In the genomic region with DNA sequence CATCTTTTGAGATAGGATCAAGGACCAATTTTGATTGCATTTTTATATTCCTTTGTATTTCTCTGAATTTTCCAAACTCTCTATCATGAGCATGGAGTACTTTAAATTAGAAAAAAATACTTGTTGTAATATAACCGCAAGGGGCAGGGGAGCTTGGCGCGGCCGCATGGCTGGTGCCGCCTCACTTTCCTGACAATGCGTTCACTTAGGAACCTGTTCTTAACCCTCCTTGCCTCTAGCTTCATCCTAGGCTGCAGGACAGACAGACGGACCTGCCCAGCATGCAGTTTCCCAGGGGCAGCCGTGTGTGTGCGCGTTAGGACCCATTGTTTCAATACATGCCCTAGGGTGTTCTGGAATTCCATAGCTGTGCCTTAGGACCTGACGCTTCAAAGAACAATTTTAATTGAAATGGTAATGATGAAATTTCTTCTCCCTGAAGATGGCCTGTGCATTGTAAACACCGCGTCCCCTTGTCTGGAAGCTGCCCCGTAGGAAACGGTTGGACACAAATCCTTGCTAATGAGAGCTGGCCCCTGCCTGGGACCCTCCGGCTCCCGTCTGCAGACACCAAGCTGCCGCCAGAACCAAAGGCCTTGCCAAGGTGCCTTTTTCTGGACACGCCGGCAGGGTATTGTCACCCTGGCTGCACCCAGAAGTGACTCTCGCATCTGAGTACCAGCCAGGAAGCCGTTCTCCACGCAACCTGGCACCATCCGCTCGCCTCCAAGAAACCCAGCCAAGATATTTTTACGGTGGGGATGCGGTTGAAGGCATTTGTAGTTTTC, we compare ENCODE assay signal across 21 cellular contexts.
A peak's percentile ranks its signal among the peaks of the same experiment; 100 is the strongest.
DNase-seq lines count a peak whose midpoint lies in the region; TF ChIP-seq lines count a peak whose summit lies in the region.
"Had no signal": no experiment of that assay in that cellular context is flagged by ENCODE, and none has a peak within 500 bp of the region (broad histone marks: within the 10 kb centered on the region; RNA-seq: fewer than 3 reads in every experiment).

No MANE protein-coding gene starts in this region.

- H2AFZ ChIP-seq in neural progenitor cell (replicated peaks) (peak overlapping the region; percentile 72), PC-9 (no peak overlapping the region)

- H3K27me3 Mint-ChIP-seq in neural progenitor cell (ENCODE audit: insufficient read depth, low read depth) (peaks cover 10% of the 10 kb centered on the region), endothelial cell (ENCODE audit: unreplicated experiment) (no peaks in the 10 kb centered on the region)

- intact Hi-C loops in PC-9 (cut with micrococcal nuclease; ENCODE audit: unreplicated experiment), result no loop called here

- peaks cover 14 to 25% (median 18%) of the 10 kb centered on the region in 11 experiments; a peak in 20 of 22 replicates for H3K9me3 ChIP-seq in BLaER1 treated with 17β-estradiol and CSF1 and Interleukin-3, amounts not matched to agents 10 nM and 100 nM (replicated peaks in 1 of 11)
- no peaks in the 10 kb centered on the region for H3K9me3 ChIP-seq in neural progenitor cell (ENCODE audit: low read depth)
- no peaks in the 10 kb centered on the region for H3K9me3 ChIP-seq in PC-9 (ENCODE audit: insufficient read depth, low read depth)
- H3K9me3 ChIP-seq: A549 had no signal

- H3K9me3 Mint-ChIP-seq in neural progenitor cell (peaks cover 3% of the 10 kb centered on the region), endothelial cell (ENCODE audit: unreplicated experiment) (no peaks in the 10 kb centered on the region)

- H3K9me2 ChIP-seq in PC-9 (ENCODE audit: insufficient read depth), result no peaks in the 10 kb centered on the region

- DNase-seq in AG20443 (ENCODE audit: low spot score) (peak; percentile 3), astrocyte of the hippocampus (ENCODE audit: low read depth, low spot score) (peak; percentile 5), neural progenitor cell (ENCODE audit: low spot score) (no peak), NCI-H2107 treated with DMSO at 0.1 percent for 48 hours (lab: John Stamatoyannopoulos, UW; ENCODE audit: unreplicated experiment) (no peak), endothelial cell (ENCODE audit: low spot score) (no peak), PC-9 (no peak)
- no peak for DNase-seq in effector CD8-positive, alpha-beta T cell (lab: John Stamatoyannopoulos, UW)
- DNase-seq: CD8-positive, alpha-beta memory T cell; DMS153; NCI-H1048; NCI-H1417; NCI-H1694; NCI-H2029 treated with DMSO at 0.1 percent for 48 hours; NCI-H226; NCI-H510A; NCI-H69; SHP77 treated with DMSO at 0.1 percent for 48 hours had no signal

- H3K4me1 Mint-ChIP-seq in neural progenitor cell (peaks cover 7% of the 10 kb centered on the region), endothelial cell (ENCODE audit: unreplicated experiment) (peaks cover 10% of the 10 kb centered on the region)
- H3K4me1 Mint-ChIP-seq: CD14-positive monocyte had no signal

- CTCF ChIA-PET in PC-9 (lab: Charles Lee), result no interaction called here

- H3K4me3 Mint-ChIP-seq in neural progenitor cell, result no peak overlapping the region
- H3K4me3 Mint-ChIP-seq in endothelial cell (ENCODE audit: unreplicated experiment), result no peak overlapping the region
- H3K4me3 Mint-ChIP-seq: CD14-positive monocyte; CD8-positive, alpha-beta memory T cell had no signal

- H3K79me2 ChIP-seq in neural progenitor cell (ENCODE audit: low read depth), result no peaks in the 10 kb centered on the region
- H3K79me2 ChIP-seq in PC-9 (ENCODE audit: low read depth), result no peaks in the 10 kb centered on the region

- H3F3A ChIP-seq in neural progenitor cell (ENCODE audit: low read depth) (no peaks in the 10 kb centered on the region), PC-9 (ENCODE audit: insufficient read depth, low read depth) (no peaks in the 10 kb centered on the region)

- H3K27ac Mint-ChIP-seq in neural progenitor cell (peak overlapping the region; percentile 79), endothelial cell (ENCODE audit: unreplicated experiment) (no peak overlapping the region)
- H3K27ac Mint-ChIP-seq: CD14-positive monocyte; CD8-positive, alpha-beta memory T cell had no signal

- H3K36me3 Mint-ChIP-seq in neural progenitor cell (no peaks in the 10 kb centered on the region), endothelial cell (ENCODE audit: low read depth, unreplicated experiment) (no peaks in the 10 kb centered on the region)
- H3K36me3 Mint-ChIP-seq: CD14-positive monocyte; CD8-positive, alpha-beta memory T cell had no signal

- no peak overlapping the region for H3K4me3 ChIP-seq in BLaER1 treated with 17β-estradiol and CSF1 and Interleukin-3, amounts not matched to agents 10 nM and 100 nM
- no peak overlapping the region for H3K4me3 ChIP-seq in neural progenitor cell
- no peak overlapping the region for H3K4me3 ChIP-seq in PC-9
- H3K4me3 ChIP-seq: A549 had no signal

- POLR2A ChIA-PET in PC-9 (lab: Charles Lee; ENCODE audit: unreplicated experiment), result no interaction called here

- peaks cover 0 to 9% (median 0%) of the 10 kb centered on the region in 11 experiments; a peak in 3 of 22 replicates for H3K27me3 ChIP-seq in BLaER1 treated with 17β-estradiol and CSF1 and Interleukin-3, amounts not matched to agents 10 nM and 100 nM
- no peaks in the 10 kb centered on the region for H3K27me3 ChIP-seq in neural progenitor cell
- peaks cover 23% of the 10 kb centered on the region for H3K27me3 ChIP-seq in PC-9 (ENCODE audit: insufficient read depth, low read depth)

- H3K4me2 ChIP-seq in BLaER1 treated with 17β-estradiol and CSF1 and Interleukin-3, amounts not matched to agents 10 nM and 100 nM, result peak overlapping the region in 8 of 11 experiments; percentile 18 to 74 (median 60); a peak in 16 of 22 replicates
- H3K4me2 ChIP-seq in neural progenitor cell, result no peak overlapping the region
- H3K4me2 ChIP-seq in PC-9, result no peak overlapping the region
- H3K4me2 ChIP-seq: A549 had no signal

- H4K20me1 ChIP-seq in BLaER1 treated with 17β-estradiol and CSF1 and Interleukin-3, amounts not matched to agents 10 nM and 100 nM, result no peaks in the 10 kb centered on the region
- H4K20me1 ChIP-seq in neural progenitor cell (ENCODE audit: low read depth) (no peaks in the 10 kb centered on the region), PC-9 (ENCODE audit: insufficient read depth) (no peaks in the 10 kb centered on the region)

- no peaks in the 10 kb centered on the region for H3K36me3 ChIP-seq in BLaER1 treated with 17β-estradiol and CSF1 and Interleukin-3, amounts not matched to agents 10 nM and 100 nM
- H3K36me3 ChIP-seq in neural progenitor cell, result no peaks in the 10 kb centered on the region
- no peaks in the 10 kb centered on the region for H3K36me3 ChIP-seq in PC-9 (ENCODE audit: low read depth)

- TF ChIP-seq CTCF in neural progenitor cell (IDR thresholded peaks at IDR 0.05) (no peak), endothelial cell (IDR thresholded peaks at IDR 0.05; ENCODE audit: unreplicated experiment) (no peak), PC-9 (conservative IDR thresholded peaks at IDR 0.05) (no peak)

- H3K4me1 ChIP-seq in BLaER1 treated with 17β-estradiol and CSF1 and Interleukin-3, amounts not matched to agents 10 nM and 100 nM, result peaks cover 0 to 57% (median 40%) of the 10 kb centered on the region in 10 experiments; a peak in 16 of 20 replicates
- H3K4me1 ChIP-seq in neural progenitor cell, result no peaks in the 10 kb centered on the region
- H3K4me1 ChIP-seq in PC-9 (replicated peaks; ENCODE audit: insufficient read depth), result no peaks in the 10 kb centered on the region
- H3K4me1 ChIP-seq: A549 had no signal

- no peak overlapping the region for H3K27ac ChIP-seq in BLaER1 treated with 17β-estradiol and CSF1 and Interleukin-3, amounts not matched to agents 10 nM and 100 nM
- H3K27ac ChIP-seq in neural progenitor cell (no peak overlapping the region), PC-9 (no peak overlapping the region)
- H3K27ac ChIP-seq: A549, RWPE1 had no signal

- H3K9ac ChIP-seq in BLaER1 treated with 17β-estradiol and CSF1 and Interleukin-3, amounts not matched to agents 10 nM and 100 nM, result 0 out of 22 replicates have a peak overlapping the region, but pooled peaks of 2 of the 11 experiments have one; percentile 6 to 9
- H3K9ac ChIP-seq in neural progenitor cell, result no peak overlapping the region

- no TSS peak for BruUV-seq in PC-9 (replicated peaks; lab: Mats Ljungman, UMichigan)

Comparison
In these comparisons a context has a peak if more than half of its experiments do, and no peak if none do; other contexts are left out.
1. DNase-seq: peak in AG20443 (single experiment) and astrocyte of the hippocampus (single experiment); none in neural progenitor cell (single experiment), NCI-H2107 treated with DMSO at 0.1 percent for 48 hours (single experiment), endothelial cell (single experiment), PC-9 (0 of 2) and effector CD8-positive, alpha-beta T cell (single experiment).
2. H3K4me2 ChIP-seq: peak in BLaER1 treated with 17β-estradiol and CSF1 and Interleukin-3, amounts not matched to agents 10 nM and 100 nM (8 of 11); none in neural progenitor cell (single experiment) and PC-9 (single experiment).